In the genomic region with DNA sequence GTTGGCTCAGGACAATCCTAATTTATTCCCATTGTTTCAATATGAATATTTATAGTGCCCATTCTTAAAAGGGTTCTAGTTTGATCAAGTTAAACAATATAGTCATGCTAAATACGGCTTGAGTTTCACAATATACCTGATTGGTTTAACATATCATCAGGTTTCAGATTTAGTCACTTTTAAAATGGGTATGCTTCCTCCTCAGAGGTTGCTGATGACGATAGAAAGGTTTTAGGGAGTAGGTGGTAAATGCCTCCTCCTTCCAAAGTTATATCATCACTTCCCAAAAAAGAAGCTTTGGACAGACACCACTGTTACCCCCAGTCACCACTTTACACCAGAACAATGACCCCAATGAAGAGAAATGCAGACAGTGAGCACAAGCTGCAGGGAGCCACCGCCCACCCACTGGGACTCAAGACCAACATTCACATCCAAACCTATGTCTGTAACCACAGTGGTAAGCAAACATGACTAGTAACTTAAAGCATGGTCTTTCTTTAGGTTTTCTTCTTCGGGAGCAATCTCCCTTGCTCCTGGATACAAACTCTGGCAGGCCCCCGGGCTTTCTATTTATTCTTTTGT, we compare ENCODE assay signal across 1 cellular context.
TF ChIP-seq lines count a peak whose summit lies in the region.

No MANE protein-coding gene starts in this region.

TF ChIP-seq in GM12878, 131 proteins besides CTCF, POLR2A, EP300 and RAD21 (continued from another document):
- TF ChIP-seq, protein P1, sequence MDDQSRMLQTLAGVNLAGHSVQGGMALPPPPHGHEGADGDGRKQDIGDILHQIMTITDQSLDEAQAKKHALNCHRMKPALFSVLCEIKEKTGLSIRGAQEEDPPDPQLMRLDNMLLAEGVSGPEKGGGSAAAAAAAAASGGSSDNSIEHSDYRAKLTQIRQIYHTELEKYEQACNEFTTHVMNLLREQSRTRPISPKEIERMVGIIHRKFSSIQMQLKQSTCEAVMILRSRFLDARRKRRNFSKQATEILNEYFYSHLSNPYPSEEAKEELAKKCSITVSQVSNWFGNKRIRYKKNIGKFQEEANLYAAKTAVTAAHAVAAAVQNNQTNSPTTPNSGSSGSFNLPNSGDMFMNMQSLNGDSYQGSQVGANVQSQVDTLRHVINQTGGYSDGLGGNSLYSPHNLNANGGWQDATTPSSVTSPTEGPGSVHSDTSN (IDR thresholded peaks at IDR 0.05; ENCODE audit: insufficient replicate concordance, low read depth, low read length), result no peak
- no peak for TF ChIP-seq FOXM1 (IDR thresholded peaks at IDR 0.05; ENCODE audit: low read depth, low read length)
- TF ChIP-seq BCL11A (IDR thresholded peaks at IDR 0.05; ENCODE audit: low read depth, low read length), result no peak; the same call in 1 of the 2 replicates
- TF ChIP-seq NR2C1 (IDR thresholded peaks at IDR 0.05), result no peak
- TF ChIP-seq, protein P2, sequence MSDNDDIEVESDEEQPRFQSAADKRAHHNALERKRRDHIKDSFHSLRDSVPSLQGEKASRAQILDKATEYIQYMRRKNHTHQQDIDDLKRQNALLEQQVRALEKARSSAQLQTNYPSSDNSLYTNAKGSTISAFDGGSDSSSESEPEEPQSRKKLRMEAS (IDR thresholded peaks at IDR 0.05; ENCODE audit: low read depth, low read length), result no peak
- TF ChIP-seq ZNF274 (IDR thresholded peaks at IDR 0.05; ENCODE audit: insufficient read depth, insufficient read length), result no peak
- no peak for TF ChIP-seq RBBP5 (conservative IDR thresholded peaks at IDR 0.05)
- TF ChIP-seq POLR2AphosphoS5 (IDR thresholded peaks at IDR 0.05; ENCODE audit: low read length), result no peak
- TF ChIP-seq, protein P3, sequence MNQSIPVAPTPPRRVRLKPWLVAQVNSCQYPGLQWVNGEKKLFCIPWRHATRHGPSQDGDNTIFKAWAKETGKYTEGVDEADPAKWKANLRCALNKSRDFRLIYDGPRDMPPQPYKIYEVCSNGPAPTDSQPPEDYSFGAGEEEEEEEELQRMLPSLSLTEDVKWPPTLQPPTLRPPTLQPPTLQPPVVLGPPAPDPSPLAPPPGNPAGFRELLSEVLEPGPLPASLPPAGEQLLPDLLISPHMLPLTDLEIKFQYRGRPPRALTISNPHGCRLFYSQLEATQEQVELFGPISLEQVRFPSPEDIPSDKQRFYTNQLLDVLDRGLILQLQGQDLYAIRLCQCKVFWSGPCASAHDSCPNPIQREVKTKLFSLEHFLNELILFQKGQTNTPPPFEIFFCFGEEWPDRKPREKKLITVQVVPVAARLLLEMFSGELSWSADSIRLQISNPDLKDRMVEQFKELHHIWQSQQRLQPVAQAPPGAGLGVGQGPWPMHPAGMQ (IDR thresholded peaks at IDR 0.05; ENCODE audit: borderline replicate concordance), result no peak
TF ChIP-seq in GM12878: peak in this region for 9.
